7 cellular contexts compared by ENCODE assay signal in genomic region chr9:92807757-92808725, GRCh38. TPM values are rescaled to one million over a fixed set of nuclear protein-coding genes. Genes with fewer than 3 reads are reported as not detected.
A peak's percentile ranks its signal among the peaks of the same experiment; 100 is the strongest.
DNase-seq lines count a peak whose midpoint lies in the region; ATAC-seq and TF ChIP-seq lines count a peak whose summit lies in the region.

No MANE protein-coding gene starts in this region.

- peaks cover 95% of the 10 kb centered on the region for H3K27me3 ChIP-seq in HUES6 (ENCODE audit: control insufficient read depth, insufficient read depth, low read length)
- peaks cover 94% of the 10 kb centered on the region for H3K27me3 ChIP-seq in smooth muscle cell (ENCODE audit: low read depth)

- peak; percentile 44 for ATAC-seq in SK-N-SH treated with all-trans-retinoic acid at 6 μM for 48 hours

- WGBS in smooth muscle cell (ENCODE audit: low lambda C conversion rate) = 22% methylated on average over 76 of the region's 76 CpGs

- H3K79me2 ChIP-seq in smooth muscle cell (ENCODE audit: low read depth) = no peaks in the 10 kb centered on the region

- H3K9ac ChIP-seq in HUES6 (ENCODE audit: low read length) (no peak overlapping the region), smooth muscle cell (ENCODE audit: low read depth) (no peak overlapping the region)

- H3F3A ChIP-seq in smooth muscle cell (ENCODE audit: low read depth) = no peaks in the 10 kb centered on the region

- H3K4me1 ChIP-seq in HUES6 (ENCODE audit: control insufficient read depth, insufficient read depth, low read length) (peaks cover 8% of the 10 kb centered on the region), smooth muscle cell (ENCODE audit: low read depth) (peaks cover 14% of the 10 kb centered on the region)

- H3K27ac ChIP-seq in HUES6 (ENCODE audit: low read depth, low read length) (no peak overlapping the region), smooth muscle cell (ENCODE audit: low read depth) (no peak overlapping the region)

- no peak overlapping the region for H2AFZ ChIP-seq in smooth muscle cell (ENCODE audit: low read depth)

- no peaks in the 10 kb centered on the region for H3K4me1 Mint-ChIP-seq in HFFc6 (ENCODE audit: low read depth)

- TF ChIP-seq CTCF in smooth muscle cell (IDR thresholded peaks at IDR 0.05; ENCODE audit: borderline replicate concordance, insufficient read depth, poor library complexity, severe bottlenecking) = no peak
- no peak for TF ChIP-seq CTCF in HFFc6 (IDR thresholded peaks at IDR 0.05)

- peak overlapping the region; percentile 84 for H3K4me2 ChIP-seq in smooth muscle cell

- no peaks in the 10 kb centered on the region for H3K36me3 ChIP-seq in HUES6 (ENCODE audit: control insufficient read depth, insufficient read depth, low read length)
- H3K36me3 ChIP-seq in smooth muscle cell (ENCODE audit: low read depth) = no peaks in the 10 kb centered on the region

- no peaks in the 10 kb centered on the region for H3K36me3 Mint-ChIP-seq in HFFc6 (ENCODE audit: low read depth)

- H4K20me1 ChIP-seq in smooth muscle cell (ENCODE audit: low read depth) = peaks cover 4% of the 10 kb centered on the region

- no peaks in the 10 kb centered on the region for H3K9me3 Mint-ChIP-seq in HFFc6

- H3K4me3 Mint-ChIP-seq in HFFc6 = no peak overlapping the region

- H3K27me3 Mint-ChIP-seq in HFFc6 (ENCODE audit: insufficient read depth) = peaks cover 33% of the 10 kb centered on the region

- peak overlapping the region; percentile 70 for H3K4me3 ChIP-seq in HUES6 (ENCODE audit: low read depth, low read length)
- no peak overlapping the region for H3K4me3 ChIP-seq in smooth muscle cell

- DNase-seq in effector CD4-positive, alpha-beta T cell = peak; percentile 19
- DNase-seq in smooth muscle cell (lab: John Stamatoyannopoulos, UW; ENCODE audit: unreplicated experiment) (no peak), GM03348 (ENCODE audit: low spot score) (no peak), occipital lobe (lab: John Stamatoyannopoulos, UW) (no peak), HFFc6 (no peak)

- H3K27ac Mint-ChIP-seq in HFFc6 = no peak overlapping the region

- H3K9me3 ChIP-seq in HUES6 (ENCODE audit: control insufficient read depth, insufficient read depth, low read depth, low read length) (no peaks in the 10 kb centered on the region), smooth muscle cell (replicated peaks; ENCODE audit: low read depth) (no peaks in the 10 kb centered on the region)

TF ChIP-seq in SK-N-SH treated with all-trans-retinoic acid at 6 μM for 48 hours, 23 proteins besides CTCF, POLR2A, EP300 and RAD21:
- TF ChIP-seq TSHZ2 (CRISPR knock-in tag; IDR thresholded peaks at IDR 0.05) (no peak), ARNTL (CRISPR knock-in tag; IDR thresholded peaks at IDR 0.05; ENCODE audit: borderline replicate concordance, low read depth) (no peak), BACH2 (CRISPR knock-in tag; IDR thresholded peaks at IDR 0.05; ENCODE audit: borderline replicate concordance) (no peak), PATZ1 (CRISPR knock-in tag; IDR thresholded peaks at IDR 0.05; ENCODE audit: borderline replicate concordance) (no peak)

RNA-seq across cellular contexts. Expression of gene BICD2, which starts 43.4 kb away (rescaled TPM):
- total RNA-seq in smooth muscle cell (29.1 and 32.2 TPM in 2 replicates), occipital lobe (31.4 TPM)
- polyA plus RNA-seq in smooth muscle cell = 27.5 and 28.1 TPM in 2 replicates
- total RNA-seq in HFFc6 (2021; fragmentation: NEBNext Ultra II Directional; extraction: Animal tissue kit (Norgen Biotek cat#: 25700)) = 10 to 100 TPM; 32.4 to 38.6 (median 36.1) TPM
